ENCODE assay signal across 33 cellular contexts in genomic region chr20:39473533-39473932, GRCh38.
"Had no signal": no experiment of that assay in that cellular context is flagged by ENCODE, and none has a peak within 500 bp of the region (broad histone marks: within the 10 kb centered on the region; RNA-seq: fewer than 3 reads in every experiment).

No MANE protein-coding gene starts in this region.

- H3K27me3 Mint-ChIP-seq: activated CD8-positive, alpha-beta memory T cell treated with anti-CD3 and anti-CD28 coated beads, Interleukin-2, amount 10 ng/mL, durations not matched to agents 7 days and 5 days; activated naive CD4-positive, alpha-beta T cell treated with anti-CD3 and anti-CD28 coated beads, Interleukin-2, amount 10 ng/mL, durations not matched to agents 7 days and 5 days; activated naive CD8-positive, alpha-beta T cell treated with anti-CD3 and anti-CD28 coated beads, Interleukin-2, amount 10 ng/mL, durations not matched to agents 7 days and 5 days; activated T-cell treated with anti-CD3 and anti-CD28 coated beads, Interleukin-2, amount 50 U/mL, for 24 hours; effector memory CD8-positive, alpha-beta T cell had no signal

- H3K9me3 Mint-ChIP-seq: activated naive CD4-positive, alpha-beta T cell treated with anti-CD3 and anti-CD28 coated beads, Interleukin-2, amount 50 U/mL, for 72 hours; activated T-cell treated with anti-CD3 and anti-CD28 coated beads, Interleukin-2, amount 50 U/mL, for 24 hours; effector memory CD8-positive, alpha-beta T cell had no signal

- H3K27ac ChIP-seq: brain microvascular endothelial cell, esophagus muscularis mucosa, gastroesophageal sphincter, heart right ventricle, hepatocyte, WERI-Rb-1 had no signal

- H3K4me1 Mint-ChIP-seq: activated B cell treated with CpG ODN at 0.5 μM for 24 hours; activated CD8-positive, alpha-beta memory T cell treated with anti-CD3 and anti-CD28 coated beads, Interleukin-2, amount 10 ng/mL, durations not matched to agents 7 days and 5 days; activated naive CD4-positive, alpha-beta T cell treated with anti-CD3 and anti-CD28 coated beads, Interleukin-2, amount 10 ng/mL, durations not matched to agents 7 days and 5 days; activated naive CD8-positive, alpha-beta T cell treated with anti-CD3 and anti-CD28 coated beads, Interleukin-2, amount 10 ng/mL, durations not matched to agents 7 days and 5 days; T-helper 17 cell had no signal

- H3K27me3 ChIP-seq: brain microvascular endothelial cell, esophagus muscularis mucosa, gastroesophageal sphincter, heart right ventricle, hepatocyte had no signal

- DNase-seq: activated B cell treated with CpG ODN at 0.5 μM for 24 hours; activated CD4-positive, alpha-beta T cell treated with anti-CD3 and anti-CD28 coated beads for 48 hours; activated CD4-positive, alpha-beta T cell treated with anti-CD3 and anti-CD28 coated beads, Interleukin-2, amount 50 U/mL, for 1 hour; activated CD4-positive, alpha-beta T cell treated with anti-CD3 and anti-CD28 coated beads, Interleukin-2, amount 50 U/mL, for 48 hours; activated CD8-positive, alpha-beta memory T cell treated with anti-CD3 and anti-CD28 coated beads, Interleukin-2, amount 10 ng/mL, durations not matched to agents 7 days and 5 days; activated CD8-positive, alpha-beta memory T cell treated with anti-CD3 and anti-CD28 coated beads, Interleukin-2, amount 50 U/mL, for 4 hours; activated CD8-positive, alpha-beta T cell treated with anti-CD3 and anti-CD28 coated beads, Interleukin-2, amount 10 ng/mL, durations not matched to agents 7 days and 5 days; activated gamma-delta T cell; activated naive CD4-positive, alpha-beta T cell; activated naive CD4-positive, alpha-beta T cell treated with anti-CD3 and anti-CD28 coated beads, Interleukin-2, amount 10 ng/mL, durations not matched to agents 7 days and 5 days; activated naive CD8-positive, alpha-beta T cell treated with anti-CD3 and anti-CD28 coated beads, Interleukin-2, amount 10 ng/mL, durations not matched to agents 7 days and 5 days; activated T-cell treated with anti-CD3 and anti-CD28 coated beads, Interleukin-2, amount 50 U/mL, for 24 hours; activated T-cell treated with anti-CD3 and anti-CD28 coated beads, Interleukin-2, amount 50 U/mL, for 72 hours; brain microvascular endothelial cell; caudate nucleus; cortex of kidney; dermis blood vessel endothelial cell; effector CD4-positive, alpha-beta T cell; effector memory CD8-positive, alpha-beta T cell; erythroblast; foreskin melanocyte; heart right ventricle; T-helper 17 cell; T1000; WERI-Rb-1 had no signal

- H3K4me1 ChIP-seq: esophagus muscularis mucosa, gastroesophageal sphincter, heart right ventricle had no signal

- H3K36me3 Mint-ChIP-seq: activated CD8-positive, alpha-beta memory T cell treated with anti-CD3 and anti-CD28 coated beads, Interleukin-2, amount 10 ng/mL, durations not matched to agents 7 days and 5 days; activated naive CD4-positive, alpha-beta T cell treated with anti-CD3 and anti-CD28 coated beads, Interleukin-2, amount 10 ng/mL, durations not matched to agents 7 days and 5 days; activated naive CD4-positive, alpha-beta T cell treated with anti-CD3 and anti-CD28 coated beads, Interleukin-2, amount 50 U/mL, for 72 hours; activated naive CD8-positive, alpha-beta T cell treated with anti-CD3 and anti-CD28 coated beads, Interleukin-2, amount 10 ng/mL, durations not matched to agents 7 days and 5 days had no signal

- H3K4me3 ChIP-seq: esophagus muscularis mucosa, gastroesophageal sphincter, heart right ventricle, hepatocyte had no signal

- H3K36me3 ChIP-seq: brain microvascular endothelial cell, esophagus muscularis mucosa, gastroesophageal sphincter, heart right ventricle, WERI-Rb-1 had no signal

- ATAC-seq: activated CD4-positive, CD25-positive, alpha-beta regulatory T cell treated with anti-CD3 and anti-CD28 coated beads, Interleukin-2, amount 50 U/mL, for 24 hours; activated CD8-positive, alpha-beta memory T cell treated with anti-CD3 and anti-CD28 coated beads, Interleukin-2, amount 10 ng/mL, durations not matched to agents 7 days and 5 days; activated CD8-positive, alpha-beta T cell treated with anti-CD3 and anti-CD28 coated beads, Interleukin-2, amount 10 ng/mL, durations not matched to agents 7 days and 5 days; activated naive CD4-positive, alpha-beta T cell treated with anti-CD3 and anti-CD28 coated beads, Interleukin-2, amount 50 U/mL, for 72 hours; activated T-cell treated with anti-CD3 and anti-CD28 coated beads, Interleukin-2, amount 50 U/mL, for 72 hours; effector memory CD8-positive, alpha-beta T cell; gastroesophageal sphincter; heart right ventricle; T-helper 17 cell had no signal

- H3K27ac Mint-ChIP-seq: activated B cell treated with CpG ODN at 0.5 μM for 24 hours; activated CD8-positive, alpha-beta memory T cell treated with anti-CD3 and anti-CD28 coated beads, Interleukin-2, amount 10 ng/mL, durations not matched to agents 7 days and 5 days; activated CD8-positive, alpha-beta T cell treated with anti-CD3 and anti-CD28 coated beads, Interleukin-2, amount 10 ng/mL, durations not matched to agents 7 days and 5 days; activated naive CD4-positive, alpha-beta T cell treated with anti-CD3 and anti-CD28 coated beads, Interleukin-2, amount 10 ng/mL, durations not matched to agents 7 days and 5 days; activated naive CD4-positive, alpha-beta T cell treated with anti-CD3 and anti-CD28 coated beads, Interleukin-2, amount 50 U/mL, for 72 hours; activated naive CD8-positive, alpha-beta T cell treated with anti-CD3 and anti-CD28 coated beads, Interleukin-2, amount 10 ng/mL, durations not matched to agents 7 days and 5 days; activated T-cell treated with anti-CD3 and anti-CD28 coated beads, Interleukin-2, amount 50 U/mL, for 24 hours; activated T-cell treated with anti-CD3 and anti-CD28 coated beads, Interleukin-2, amount 50 U/mL, for 72 hours; effector memory CD8-positive, alpha-beta T cell; T-helper 17 cell; T-helper 2 cell treated with Interferon-gamma antibody and Interleukin-4, amounts not matched to agents 5 μg/mL and 100 μg/mL, for 36 hours had no signal

- FAIRE-seq: astrocyte, colon had no signal

- H3K4me3 Mint-ChIP-seq: activated B cell treated with CpG ODN at 0.5 μM for 24 hours; activated CD8-positive, alpha-beta memory T cell treated with anti-CD3 and anti-CD28 coated beads, Interleukin-2, amount 10 ng/mL, durations not matched to agents 7 days and 5 days; activated CD8-positive, alpha-beta T cell treated with anti-CD3 and anti-CD28 coated beads, Interleukin-2, amount 10 ng/mL, durations not matched to agents 7 days and 5 days; activated naive CD4-positive, alpha-beta T cell treated with anti-CD3 and anti-CD28 coated beads, Interleukin-2, amount 10 ng/mL, durations not matched to agents 7 days and 5 days; activated naive CD8-positive, alpha-beta T cell treated with anti-CD3 and anti-CD28 coated beads, Interleukin-2, amount 10 ng/mL, durations not matched to agents 7 days and 5 days; activated T-cell treated with anti-CD3 and anti-CD28 coated beads, Interleukin-2, amount 50 U/mL, for 24 hours; activated T-cell treated with anti-CD3 and anti-CD28 coated beads, Interleukin-2, amount 50 U/mL, for 72 hours; effector memory CD8-positive, alpha-beta T cell; T-helper 17 cell; T-helper 2 cell treated with Interferon-gamma antibody and Interleukin-4, amounts not matched to agents 5 μg/mL and 100 μg/mL, for 36 hours had no signal
